ENCODE assay signal across 8 cellular contexts in the genomic region with DNA sequence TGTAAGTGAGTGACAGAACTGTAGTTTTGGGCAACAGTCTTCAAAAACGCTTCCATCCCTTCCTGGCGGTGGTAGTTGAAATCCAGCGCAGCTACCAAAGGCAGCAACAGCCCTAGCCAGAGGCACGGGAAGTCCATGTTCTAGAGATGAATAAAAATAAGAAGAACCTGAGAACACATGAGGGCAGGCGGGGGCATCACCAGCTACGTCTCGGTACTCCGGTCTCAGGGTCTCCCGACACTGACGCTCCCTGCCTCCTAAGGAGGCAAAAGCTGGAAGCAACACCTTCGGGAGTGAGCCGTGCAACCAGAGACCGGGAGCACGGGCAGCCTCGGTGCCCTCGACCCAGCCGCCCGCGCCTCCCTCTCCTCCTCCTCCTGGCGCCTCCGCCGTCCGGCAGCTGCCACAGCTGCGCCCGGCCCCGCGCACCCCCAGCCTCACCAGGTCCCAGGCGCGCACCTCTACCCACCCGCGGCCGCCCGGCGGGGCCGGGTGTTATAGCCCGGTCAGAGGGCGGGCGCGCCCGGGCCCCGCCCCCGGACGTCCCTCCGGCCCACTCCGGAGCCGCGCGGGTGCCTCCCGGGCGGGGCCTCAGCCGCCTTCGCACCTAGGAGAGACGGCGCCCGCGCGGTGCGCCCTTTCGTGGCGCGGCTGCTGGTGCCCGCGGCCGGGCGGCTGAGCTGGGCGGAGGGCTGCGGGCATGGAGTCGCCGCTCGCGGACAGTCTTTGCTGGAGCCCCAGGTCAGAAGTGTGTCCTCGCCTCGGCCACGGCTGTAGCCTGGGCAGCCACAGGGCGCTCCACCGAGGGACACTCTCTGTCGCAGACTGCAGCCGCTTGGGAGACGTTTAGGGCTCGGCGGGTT. TPM values are rescaled to one million over a fixed set of nuclear protein-coding genes. Genes with fewer than 3 reads are reported as not detected.
DNase-seq lines count a peak whose midpoint lies in the region; ATAC-seq, FAIRE-seq and TF ChIP-seq lines count a peak whose summit lies in the region.

CPM (minus strand) TSS at position 471 of the 863 bp plus-strand sequence; CDS start at position 137, 334 bp downstream.

- H3K27me3 Mint-ChIP-seq in CD8-positive, alpha-beta T cell (ENCODE audit: low read depth), result peaks cover 22% of the 10 kb centered on the region

- peak; percentile 98 for ATAC-seq in CD8-positive, alpha-beta T cell
- ATAC-seq in GM19452 (IDR thresholded peaks at IDR 0.05; ENCODE audit: unreplicated experiment) (peak; percentile 97), HG03565 (IDR thresholded peaks at IDR 0.05; ENCODE audit: unreplicated experiment) (peak; percentile 87), SK-N-SH treated with all-trans-retinoic acid at 6 μM for 48 hours (peak; percentile 97), pancreas (peak; percentile 97 to 99 (median 98)), thoracic aorta (ENCODE audit: insufficient number of reproducible peaks, low FRiP score, low read depth) (no peak)
- ATAC-seq in activated naive CD4-positive, alpha-beta T cell treated with anti-CD3 and anti-CD28 coated beads, Interleukin-2, amount 50 U/mL, for 72 hours, result peak; percentile 98 to 99

- no peaks in the 10 kb centered on the region for H3K36me3 ChIP-seq in CD8-positive, alpha-beta T cell (ENCODE audit: insufficient read depth, low read length)
- H3K36me3 ChIP-seq in cardiac muscle cell (no peaks in the 10 kb centered on the region), pancreas (no peaks in the 10 kb centered on the region), thoracic aorta (no peaks in the 10 kb centered on the region)

- peaks cover 3% of the 10 kb centered on the region for H3K9me3 Mint-ChIP-seq in CD8-positive, alpha-beta T cell
- H3K9me3 Mint-ChIP-seq in activated naive CD4-positive, alpha-beta T cell treated with anti-CD3 and anti-CD28 coated beads, Interleukin-2, amount 50 U/mL, for 72 hours, result no peaks in the 10 kb centered on the region

- FAIRE-seq in pancreas (lab: Jason Lieb, UNC), result no peak

- H3K4me1 ChIP-seq in CD8-positive, alpha-beta T cell (ENCODE audit: insufficient read depth, low read length), result peaks cover 7% of the 10 kb centered on the region
- H3K4me1 ChIP-seq in cardiac muscle cell (ENCODE audit: low read depth) (no peaks in the 10 kb centered on the region), pancreas (peaks cover 0 to 9% (median 3%) of the 10 kb centered on the region in 3 donors), thoracic aorta (ENCODE audit: control insufficient read depth in 1 of 2, low read depth in 2 of 2) (peaks cover 0 to 15% of the 10 kb centered on the region in 2 donors)

- CTCF ChIA-PET in CD8-positive, alpha-beta T cell (lab: Charles Lee), result no interaction called here

- H3K27me3 ChIP-seq in CD8-positive, alpha-beta T cell (ENCODE audit: insufficient read depth, low read length), result no peaks in the 10 kb centered on the region
- peaks cover 48% of the 10 kb centered on the region for H3K27me3 ChIP-seq in cardiac muscle cell
- no peaks in the 10 kb centered on the region for H3K27me3 ChIP-seq in pancreas
- H3K27me3 ChIP-seq in thoracic aorta (replicated peaks; ENCODE audit: insufficient read depth), result no peaks in the 10 kb centered on the region

- no peak within 1 kb of the TSS for H3K27ac ChIP-seq in CD8-positive, alpha-beta T cell (ENCODE audit: low read depth, low read length)
- no peak within 1 kb of the TSS for H3K27ac ChIP-seq in cardiac muscle cell
- peak within 1 kb of the TSS in 3 of 4 donors; percentile 2 to 74 (median 53) for H3K27ac ChIP-seq in pancreas
- peak within 1 kb of the TSS in 1 of 2 donors; percentile 20 for H3K27ac ChIP-seq in thoracic aorta

- DNase-seq in CD8-positive, alpha-beta T cell, result peak; percentile 34 to 75 (median 56)
- peak; percentile 74 to 84 for DNase-seq in activated naive CD4-positive, alpha-beta T cell treated with anti-CD3 and anti-CD28 coated beads, Interleukin-2, amount 50 U/mL, for 72 hours (ENCODE audit: low spot score in 2 of 2)
- DNase-seq in cardiac muscle cell (ENCODE audit: low read depth in 1 of 2, low spot score in 1 of 2), result peak; percentile 68 to 84
- DNase-seq in pancreas, result peak; percentile 69 to 91 (median 82)
- no peak for DNase-seq in thoracic aorta (ENCODE audit: low spot score)

- H3K4me1 Mint-ChIP-seq in CD8-positive, alpha-beta T cell (ENCODE audit: low read depth), result peaks cover 14% of the 10 kb centered on the region

- POLR2A ChIA-PET in CD8-positive, alpha-beta T cell (lab: Charles Lee), result no interaction called here

- H3K27ac Mint-ChIP-seq in CD8-positive, alpha-beta T cell, result no peak within 1 kb of the TSS
- peak within 1 kb of the TSS; percentile 48 to 90 for H3K27ac Mint-ChIP-seq in activated naive CD4-positive, alpha-beta T cell treated with anti-CD3 and anti-CD28 coated beads, Interleukin-2, amount 50 U/mL, for 72 hours

- peak within 1 kb of the TSS; percentile 83 for H3K4me3 Mint-ChIP-seq in CD8-positive, alpha-beta T cell

- TF ChIP-seq CTCF in CD8-positive, alpha-beta T cell (IDR thresholded peaks at IDR 0.05), result no peak
- TF ChIP-seq CTCF in cardiac muscle cell (IDR thresholded peaks at IDR 0.05; ENCODE audit: low read depth, low read length) (no peak), pancreas (IDR thresholded peaks at IDR 0.05) (no peak), thoracic aorta (IDR thresholded peaks at IDR 0.05) (no peak)

- H3K36me3 Mint-ChIP-seq in CD8-positive, alpha-beta T cell, result no peaks in the 10 kb centered on the region
- H3K36me3 Mint-ChIP-seq in activated naive CD4-positive, alpha-beta T cell treated with anti-CD3 and anti-CD28 coated beads, Interleukin-2, amount 50 U/mL, for 72 hours, result peaks cover 7 to 30% of the 10 kb centered on the region in 2 donors

- no peaks in the 10 kb centered on the region for H3K9me3 ChIP-seq in CD8-positive, alpha-beta T cell (ENCODE audit: low read length)
- no peaks in the 10 kb centered on the region for H3K9me3 ChIP-seq in cardiac muscle cell (ENCODE audit: low read depth)
- no peaks in the 10 kb centered on the region for H3K9me3 ChIP-seq in pancreas
- H3K9me3 ChIP-seq in thoracic aorta, result no peaks in the 10 kb centered on the region

- intact Hi-C loops in CD8-positive, alpha-beta T cell (cut with DNase I, micrococcal nuclease), result no loop called here
- intact Hi-C loops in pancreas (cut with DNase I), result no loop called here

- WGBS in pancreas, 2 donors, result 2 to 3% methylated on average over 27 to 81 of the region's 81 CpGs

- peak within 1 kb of the TSS; percentile 52 for H3K4me3 ChIP-seq in CD8-positive, alpha-beta T cell (ENCODE audit: low read depth, low read length)
- H3K4me3 ChIP-seq in cardiac muscle cell (peak within 1 kb of the TSS; percentile 45), pancreas (peak within 1 kb of the TSS; percentile 45 to 83 (median 72)), thoracic aorta (peak within 1 kb of the TSS; percentile 73)

TF ChIP-seq in SK-N-SH treated with all-trans-retinoic acid at 6 μM for 48 hours, 23 proteins besides CTCF, POLR2A, EP300 and RAD21 (continues in another document):
- no peak for TF ChIP-seq PPARA (CRISPR knock-in tag; IDR thresholded peaks at IDR 0.05; ENCODE audit: borderline replicate concordance)
- no peak for TF ChIP-seq ZNF8 (CRISPR knock-in tag; IDR thresholded peaks at IDR 0.05)
- no peak for TF ChIP-seq ESRRG (CRISPR knock-in tag; IDR thresholded peaks at IDR 0.05)
- no peak for TF ChIP-seq TCF4 (CRISPR knock-in tag; IDR thresholded peaks at IDR 0.05; ENCODE audit: borderline replicate concordance)
- TF ChIP-seq RARB (CRISPR knock-in tag; IDR thresholded peaks at IDR 0.05), result no peak
- no peak for TF ChIP-seq ZC3H10 (CRISPR knock-in tag; IDR thresholded peaks at IDR 0.05)
- TF ChIP-seq CSRNP3 (CRISPR knock-in tag; IDR thresholded peaks at IDR 0.05), result no peak
- TF ChIP-seq, protein P1, sequence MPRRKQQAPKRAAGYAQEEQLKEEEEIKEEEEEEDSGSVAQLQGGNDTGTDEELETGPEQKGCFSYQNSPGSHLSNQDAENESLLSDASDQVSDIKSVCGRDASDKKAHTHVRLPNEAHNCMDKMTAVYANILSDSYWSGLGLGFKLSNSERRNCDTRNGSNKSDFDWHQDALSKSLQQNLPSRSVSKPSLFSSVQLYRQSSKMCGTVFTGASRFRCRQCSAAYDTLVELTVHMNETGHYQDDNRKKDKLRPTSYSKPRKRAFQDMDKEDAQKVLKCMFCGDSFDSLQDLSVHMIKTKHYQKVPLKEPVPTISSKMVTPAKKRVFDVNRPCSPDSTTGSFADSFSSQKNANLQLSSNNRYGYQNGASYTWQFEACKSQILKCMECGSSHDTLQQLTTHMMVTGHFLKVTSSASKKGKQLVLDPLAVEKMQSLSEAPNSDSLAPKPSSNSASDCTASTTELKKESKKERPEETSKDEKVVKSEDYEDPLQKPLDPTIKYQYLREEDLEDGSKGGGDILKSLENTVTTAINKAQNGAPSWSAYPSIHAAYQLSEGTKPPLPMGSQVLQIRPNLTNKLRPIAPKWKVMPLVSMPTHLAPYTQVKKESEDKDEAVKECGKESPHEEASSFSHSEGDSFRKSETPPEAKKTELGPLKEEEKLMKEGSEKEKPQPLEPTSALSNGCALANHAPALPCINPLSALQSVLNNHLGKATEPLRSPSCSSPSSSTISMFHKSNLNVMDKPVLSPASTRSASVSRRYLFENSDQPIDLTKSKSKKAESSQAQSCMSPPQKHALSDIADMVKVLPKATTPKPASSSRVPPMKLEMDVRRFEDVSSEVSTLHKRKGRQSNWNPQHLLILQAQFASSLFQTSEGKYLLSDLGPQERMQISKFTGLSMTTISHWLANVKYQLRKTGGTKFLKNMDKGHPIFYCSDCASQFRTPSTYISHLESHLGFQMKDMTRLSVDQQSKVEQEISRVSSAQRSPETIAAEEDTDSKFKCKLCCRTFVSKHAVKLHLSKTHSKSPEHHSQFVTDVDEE (CRISPR knock-in tag; IDR thresholded peaks at IDR 0.05), result no peak

RNA-seq across cellular contexts. Expression of gene CPM, which starts in this region (rescaled TPM):
- under 1 TPM; 0.30 to 0.78 TPM for total RNA-seq in CD8-positive, alpha-beta T cell
- total RNA-seq in activated naive CD4-positive, alpha-beta T cell treated with anti-CD3 and anti-CD28 coated beads, Interleukin-2, amount 50 U/mL, for 72 hours, result 10 to 100 TPM; 10.4 to 55.9 TPM
- total RNA-seq in cardiac muscle cell (1.7 and 2.0 TPM in 2 replicates), pancreas (10 to 100 TPM in 4 of 6 donors, 1 to 10 TPM in 2; 6.9 to 49.2 (median 11.1) TPM), thoracic aorta (10 to 100 TPM; 22.1 to 62.3 TPM)
- polyA plus RNA-seq in cardiac muscle cell (1.5 and 2.2 TPM in 2 replicates), pancreas (10 to 100 TPM in 1 of 2 donors, 1 to 10 TPM in 1; 4.3 to 26.3 TPM)

Comparison
In these comparisons a context has a peak if more than half of its experiments do, and no peak if none do; other contexts are left out.
1. Peak in DNase-seq, ATAC-seq and H3K4me3 ChIP-seq in CD8-positive, alpha-beta T cell; RNA of the gene not detected or under 1 TPM.
2. H3K27ac ChIP-seq: peak in pancreas (3 of 4); none in CD8-positive, alpha-beta T cell (single experiment) and cardiac muscle cell (single experiment).
3. Peak in every context shown above with its lines, with median percentiles within 50 percentile points of each other: H3K4me3 ChIP-seq.